In the genomic region with DNA sequence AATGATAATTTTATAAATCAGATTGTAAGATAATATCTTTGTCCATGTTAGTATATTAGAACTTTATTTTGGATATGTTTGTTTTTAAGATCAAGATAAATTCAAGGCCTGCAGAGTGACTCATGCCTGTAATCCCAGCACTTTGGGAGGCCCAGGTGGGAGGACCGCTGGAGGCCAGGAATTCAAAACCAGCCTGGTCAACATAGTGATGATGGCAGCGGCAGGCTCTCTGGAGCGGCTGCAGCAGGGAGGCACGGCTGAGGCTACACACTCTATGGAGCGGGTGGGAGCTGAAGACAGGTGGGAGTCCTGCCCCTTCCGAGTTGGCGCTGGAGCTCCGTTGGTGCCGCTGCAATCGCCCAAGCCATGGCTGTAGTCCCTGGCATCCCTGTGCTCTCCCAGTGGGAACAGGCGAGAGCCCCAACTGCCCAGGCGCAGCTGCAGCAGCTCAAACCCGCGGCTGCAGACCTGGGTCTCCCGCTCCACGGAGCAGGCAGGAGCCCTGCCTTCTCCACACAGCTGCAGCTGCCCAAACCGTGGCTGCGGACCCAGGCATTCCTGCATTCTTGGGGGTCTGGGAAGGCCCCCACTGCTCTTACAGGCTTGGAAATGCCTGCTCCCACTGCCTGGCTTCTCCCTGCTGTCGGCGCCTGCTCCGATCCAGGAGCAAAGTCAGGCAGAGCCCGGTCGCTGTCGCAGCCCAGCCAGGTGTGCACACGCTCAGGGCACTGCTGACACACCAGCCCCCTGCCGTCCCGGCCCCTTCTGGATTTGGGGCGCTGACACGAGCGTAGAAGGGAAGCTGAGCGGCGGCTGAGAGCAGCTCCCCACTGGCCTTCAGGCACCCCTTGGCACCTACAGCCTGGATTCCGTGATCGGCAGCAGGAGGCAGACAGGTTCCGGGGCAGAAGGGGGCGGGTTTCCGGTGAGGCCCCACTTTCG, we compare ENCODE assay signal across 21 cellular contexts. TPM values are rescaled to one million over a fixed set of nuclear protein-coding genes. Genes with fewer than 3 reads are reported as not detected.
DNase-seq lines count a peak whose midpoint lies in the region; ATAC-seq lines count a peak whose summit lies in the region.
"Had no signal": no experiment of that assay in that cellular context is flagged by ENCODE, and none has a peak within 500 bp of the region (broad histone marks: within the 10 kb centered on the region; RNA-seq: fewer than 3 reads in every experiment).

No MANE protein-coding gene starts in this region.

- intact Hi-C loops in aorta (cut with DNase I) = no loop called here

- H3K9ac ChIP-seq in trophoblast cell (ENCODE audit: low read length) = no peak overlapping the region
- H3K9ac ChIP-seq: BLaER1, GM23248 had no signal

- H2AK5ac ChIP-seq in trophoblast cell (ENCODE audit: low read length) = no peak overlapping the region

- H3K27ac ChIP-seq in trophoblast cell (ENCODE audit: low read depth, low read length) = no peak overlapping the region
- no peak overlapping the region for H3K27ac ChIP-seq in aorta (ENCODE audit: low read depth in 1 of 2, low read length in 2 of 2)
- H3K27ac ChIP-seq: 22Rv1, BLaER1, C4-2B, GM23248 had no signal

- no peak overlapping the region for H3K23ac ChIP-seq in trophoblast cell (ENCODE audit: low read length)

- no CpG with 5 or more reads among the region's 38 CpGs for WGBS in trophoblast cell (ENCODE audit: extremely low coverage, insufficient coverage, insufficient read length)
- 96 to 97% methylated on average over 38 of the region's 38 CpGs for WGBS in aorta, 2 donors

- peaks cover 12 to 19% of the 10 kb centered on the region in 2 experiments for H3K36me3 ChIP-seq in trophoblast cell (ENCODE audit: control insufficient read depth in 1 of 2, insufficient read depth in 2 of 2, low read length in 2 of 2)
- H3K36me3 ChIP-seq in aorta (ENCODE audit: control insufficient read depth in 1 of 2, insufficient read depth in 2 of 2, low read length in 1 of 2) = peaks cover 5 to 6% of the 10 kb centered on the region in 2 donors

- H3K4me3 ChIP-seq in trophoblast cell (ENCODE audit: low read depth, low read length) (no peak overlapping the region), aorta (ENCODE audit: low read length in 2 of 2) (no peak overlapping the region)
- H3K4me3 ChIP-seq: BLaER1, GM23248 had no signal

- H3K27me3 ChIP-seq in trophoblast cell (ENCODE audit: insufficient read depth, low read length) (no peaks in the 10 kb centered on the region), aorta (ENCODE audit: control insufficient read depth in 1 of 2, insufficient read depth in 2 of 2, low read length in 1 of 2) (no peaks in the 10 kb centered on the region)
- H3K27me3 ChIP-seq: BLaER1 had no signal

- CTCF ChIA-PET in activated CD8-positive, alpha-beta memory T cell treated with anti-CD3 and anti-CD28 coated beads, Interleukin-2, amount 10 ng/mL, durations not matched to agents 7 days and 5 days (lab: Charles Lee) = no interaction called here

- H3K79me1 ChIP-seq in trophoblast cell (ENCODE audit: low read length) = no peaks in the 10 kb centered on the region

- H3K4me3 Mint-ChIP-seq in stimulated activated naive CD8-positive, alpha-beta T cell treated with anti-CD3 and anti-CD28 coated beads, Interleukin-15, amount 100 ng/mL, for 72 hours = no peak overlapping the region
- no peak overlapping the region for H3K4me3 Mint-ChIP-seq in activated CD8-positive, alpha-beta memory T cell treated with anti-CD3 and anti-CD28 coated beads, Interleukin-2, amount 10 ng/mL, durations not matched to agents 7 days and 5 days
- H3K4me3 Mint-ChIP-seq: B cell; CD4-positive, CD25-positive, alpha-beta regulatory T cell; CD8-positive, alpha-beta memory T cell had no signal

- peak; percentile 36 for ATAC-seq in stimulated activated naive CD8-positive, alpha-beta T cell treated with anti-CD3 and anti-CD28 coated beads, Interleukin-15, Interleukin-2, amounts not matched to agents 100 U/mL and 50 U/mL, for 24 hours
- ATAC-seq in stimulated activated naive CD8-positive, alpha-beta T cell treated with anti-CD3 and anti-CD28 coated beads, Interleukin-15, amount 100 ng/mL, for 72 hours = no peak
- ATAC-seq in left lobe of liver (peak; percentile 24), aorta (ENCODE audit: low FRiP score) (peak; percentile 19), HG03378 (IDR thresholded peaks at IDR 0.05; ENCODE audit: unreplicated experiment) (no peak)
- ATAC-seq in activated CD8-positive, alpha-beta memory T cell treated with anti-CD3 and anti-CD28 coated beads, Interleukin-2, amount 10 ng/mL, durations not matched to agents 7 days and 5 days = no peak

- H2BK5ac ChIP-seq in trophoblast cell (ENCODE audit: low read depth, low read length, poor library complexity) = no peak overlapping the region

- no peaks in the 10 kb centered on the region for H3K4me1 Mint-ChIP-seq in stimulated activated naive CD8-positive, alpha-beta T cell treated with anti-CD3 and anti-CD28 coated beads, Interleukin-15, amount 100 ng/mL, for 72 hours
- H3K4me1 Mint-ChIP-seq in activated CD8-positive, alpha-beta memory T cell treated with anti-CD3 and anti-CD28 coated beads, Interleukin-2, amount 10 ng/mL, durations not matched to agents 7 days and 5 days = peaks cover 2% of the 10 kb centered on the region
- H3K4me1 Mint-ChIP-seq: B cell; CD4-positive, CD25-positive, alpha-beta regulatory T cell; CD8-positive, alpha-beta memory T cell had no signal

- H3K4ac ChIP-seq in trophoblast cell (ENCODE audit: low read depth, low read length) = no peak overlapping the region

- H2BK120ac ChIP-seq in trophoblast cell (ENCODE audit: insufficient read depth, low read length, poor library complexity) = no peak overlapping the region

- H3K9me3 Mint-ChIP-seq in stimulated activated naive CD8-positive, alpha-beta T cell treated with anti-CD3 and anti-CD28 coated beads, Interleukin-15, amount 100 ng/mL, for 72 hours = no peaks in the 10 kb centered on the region
- no peaks in the 10 kb centered on the region for H3K9me3 Mint-ChIP-seq in activated CD8-positive, alpha-beta memory T cell treated with anti-CD3 and anti-CD28 coated beads, Interleukin-2, amount 10 ng/mL, durations not matched to agents 7 days and 5 days (ENCODE audit: low read depth)
- H3K9me3 Mint-ChIP-seq: CD8-positive, alpha-beta memory T cell had no signal

- no peaks in the 10 kb centered on the region for H3K79me2 ChIP-seq in trophoblast cell (ENCODE audit: control insufficient read depth, insufficient read depth, low read length, poor library complexity)

- H3K18ac ChIP-seq in trophoblast cell (ENCODE audit: low read length) = no peak overlapping the region

- no peaks in the 10 kb centered on the region for H3K9me3 ChIP-seq in trophoblast cell (ENCODE audit: insufficient read depth, low read depth, low read length)
- no peaks in the 10 kb centered on the region for H3K9me3 ChIP-seq in aorta (ENCODE audit: control insufficient read depth, low read length)

- DNase-seq in stimulated activated naive CD8-positive, alpha-beta T cell treated with anti-CD3 and anti-CD28 coated beads, Interleukin-15, Interleukin-2, amounts not matched to agents 100 U/mL and 50 U/mL, for 24 hours = no peak
- DNase-seq in stimulated activated naive CD8-positive, alpha-beta T cell treated with anti-CD3 and anti-CD28 coated beads, Interleukin-15, amount 100 ng/mL, for 72 hours = no peak
- DNase-seq in left lobe of liver (ENCODE audit: low spot score) (no peak), trophoblast cell (peak; percentile 80 to 85), aorta (no peak), HK-2 (ENCODE audit: unreplicated experiment) (no peak)
- DNase-seq in activated CD8-positive, alpha-beta memory T cell treated with anti-CD3 and anti-CD28 coated beads, Interleukin-2, amount 10 ng/mL, durations not matched to agents 7 days and 5 days = no peak
- DNase-seq: CD4-positive, CD25-positive, alpha-beta regulatory T cell; DMS 273 treated with DMSO at 0.1 percent for 48 hours; DMS53; DMS79 treated with DMSO at 0.1 percent for 48 hours; GF-D8; GM23248; H7; HCEC 1CT had no signal

- peaks cover 28% of the 10 kb centered on the region for H3K36me3 Mint-ChIP-seq in activated CD8-positive, alpha-beta memory T cell treated with anti-CD3 and anti-CD28 coated beads, Interleukin-2, amount 10 ng/mL, durations not matched to agents 7 days and 5 days

- H3K4me2 ChIP-seq in trophoblast cell (ENCODE audit: low read length) = no peak overlapping the region
- H3K4me2 ChIP-seq: BLaER1 had no signal

- H4K12ac ChIP-seq in trophoblast cell (ENCODE audit: low read depth, low read length) = no peak overlapping the region

- H3K14ac ChIP-seq in trophoblast cell (ENCODE audit: low read length) = no peak overlapping the region

- no peak overlapping the region for H3K27ac Mint-ChIP-seq in stimulated activated naive CD8-positive, alpha-beta T cell treated with anti-CD3 and anti-CD28 coated beads, Interleukin-15, amount 100 ng/mL, for 72 hours
- no peak overlapping the region for H3K27ac Mint-ChIP-seq in activated CD8-positive, alpha-beta memory T cell treated with anti-CD3 and anti-CD28 coated beads, Interleukin-2, amount 10 ng/mL, durations not matched to agents 7 days and 5 days
- H3K27ac Mint-ChIP-seq: B cell had no signal

- no peak overlapping the region for H2BK12ac ChIP-seq in trophoblast cell (ENCODE audit: low read length)

- no peak overlapping the region for H2AFZ ChIP-seq in trophoblast cell (ENCODE audit: insufficient read depth, low read length, poor library complexity)
- H2AFZ ChIP-seq: GM23248 had no signal

- H4K8ac ChIP-seq in trophoblast cell (ENCODE audit: low read depth, low read length) = no peak overlapping the region

- no peaks in the 10 kb centered on the region for H3K27me3 Mint-ChIP-seq in stimulated activated naive CD8-positive, alpha-beta T cell treated with anti-CD3 and anti-CD28 coated beads, Interleukin-15, amount 100 ng/mL, for 72 hours
- H3K27me3 Mint-ChIP-seq in activated CD8-positive, alpha-beta memory T cell treated with anti-CD3 and anti-CD28 coated beads, Interleukin-2, amount 10 ng/mL, durations not matched to agents 7 days and 5 days = no peaks in the 10 kb centered on the region
- H3K27me3 Mint-ChIP-seq: B cell; CD4-positive, CD25-positive, alpha-beta regulatory T cell; CD8-positive, alpha-beta memory T cell had no signal

- no peak overlapping the region for H4K91ac ChIP-seq in trophoblast cell (ENCODE audit: low read depth, low read length)

- no peaks in the 10 kb centered on the region for H3K4me1 ChIP-seq in trophoblast cell (ENCODE audit: control insufficient read depth in 1 of 2, insufficient read depth in 2 of 2, low read length in 2 of 2)
- H3K4me1 ChIP-seq in aorta (ENCODE audit: control insufficient read depth in 1 of 2, insufficient read depth in 2 of 2, low read length in 2 of 2) = no peaks in the 10 kb centered on the region
- H3K4me1 ChIP-seq: BLaER1 had no signal

RNA-seq across cellular contexts. Expression of a gene that starts 16.7 kb away (rescaled TPM):
- total RNA-seq in left lobe of liver (184 TPM), aorta (10 to 100 TPM; 26.3 to 31.2 TPM)
- polyA plus RNA-seq in trophoblast cell (2013) = 11.3 and 12.1 TPM in 2 replicates
- polyA plus RNA-seq in aorta = 10 to 100 TPM; 23.1 to 31.2 TPM
- 10 to 100 TPM; 17.1 to 18.3 TPM for total RNA-seq in activated CD8-positive, alpha-beta memory T cell treated with anti-CD3 and anti-CD28 coated beads, Interleukin-2, amount 10 ng/mL, durations not matched to agents 7 days and 5 days

RNA-seq across cellular contexts. Expression of a gene that starts 16.9 kb away (rescaled TPM):
- total RNA-seq in left lobe of liver = 26.7 TPM
- 148 and 162 TPM in 2 replicates for polyA plus RNA-seq in trophoblast cell (2013)
- 100 to 1,000 TPM; 110 to 111 TPM for total RNA-seq in aorta
- polyA plus RNA-seq in aorta = 100 to 1,000 TPM; 121 to 152 TPM
- 100 to 1,000 TPM; 201 to 221 TPM for total RNA-seq in activated CD8-positive, alpha-beta memory T cell treated with anti-CD3 and anti-CD28 coated beads, Interleukin-2, amount 10 ng/mL, durations not matched to agents 7 days and 5 days

RNA-seq across cellular contexts. Expression of a gene that starts 25.9 kb away (rescaled TPM):
- total RNA-seq in left lobe of liver (9.3 TPM), aorta (10 to 100 TPM; 30.9 to 33.1 TPM)
- polyA plus RNA-seq in trophoblast cell (2013) = 22.5 and 23.6 TPM in 2 replicates
- 10 to 100 TPM in 1 of 2 donors, 1 to 10 TPM in 1; 8.9 to 12.5 TPM for polyA plus RNA-seq in aorta
- total RNA-seq in activated CD8-positive, alpha-beta memory T cell treated with anti-CD3 and anti-CD28 coated beads, Interleukin-2, amount 10 ng/mL, durations not matched to agents 7 days and 5 days = 10 to 100 TPM; 38.8 to 47.2 TPM

Comparison
In these comparisons a context has a peak if more than half of its experiments do, and no peak if none do; other contexts are left out.
1. ATAC-seq: peak in stimulated activated naive CD8-positive, alpha-beta T cell treated with anti-CD3 and anti-CD28 coated beads, Interleukin-15, Interleukin-2, amounts not matched to agents 100 U/mL and 50 U/mL, for 24 hours (single experiment), left lobe of liver (single experiment) and aorta (single experiment); none in stimulated activated naive CD8-positive, alpha-beta T cell treated with anti-CD3 and anti-CD28 coated beads, Interleukin-15, amount 100 ng/mL, for 72 hours (single experiment), HG03378 (single experiment) and activated CD8-positive, alpha-beta memory T cell treated with anti-CD3 and anti-CD28 coated beads, Interleukin-2, amount 10 ng/mL, durations not matched to agents 7 days and 5 days (single experiment).
2. DNase-seq: peak in trophoblast cell (2 of 2); none in stimulated activated naive CD8-positive, alpha-beta T cell treated with anti-CD3 and anti-CD28 coated beads, Interleukin-15, Interleukin-2, amounts not matched to agents 100 U/mL and 50 U/mL, for 24 hours (single experiment), stimulated activated naive CD8-positive, alpha-beta T cell treated with anti-CD3 and anti-CD28 coated beads, Interleukin-15, amount 100 ng/mL, for 72 hours (0 of 2), left lobe of liver (single experiment), aorta (0 of 2), HK-2 (single experiment) and activated CD8-positive, alpha-beta memory T cell treated with anti-CD3 and anti-CD28 coated beads, Interleukin-2, amount 10 ng/mL, durations not matched to agents 7 days and 5 days (single experiment).